In the genomic region with DNA sequence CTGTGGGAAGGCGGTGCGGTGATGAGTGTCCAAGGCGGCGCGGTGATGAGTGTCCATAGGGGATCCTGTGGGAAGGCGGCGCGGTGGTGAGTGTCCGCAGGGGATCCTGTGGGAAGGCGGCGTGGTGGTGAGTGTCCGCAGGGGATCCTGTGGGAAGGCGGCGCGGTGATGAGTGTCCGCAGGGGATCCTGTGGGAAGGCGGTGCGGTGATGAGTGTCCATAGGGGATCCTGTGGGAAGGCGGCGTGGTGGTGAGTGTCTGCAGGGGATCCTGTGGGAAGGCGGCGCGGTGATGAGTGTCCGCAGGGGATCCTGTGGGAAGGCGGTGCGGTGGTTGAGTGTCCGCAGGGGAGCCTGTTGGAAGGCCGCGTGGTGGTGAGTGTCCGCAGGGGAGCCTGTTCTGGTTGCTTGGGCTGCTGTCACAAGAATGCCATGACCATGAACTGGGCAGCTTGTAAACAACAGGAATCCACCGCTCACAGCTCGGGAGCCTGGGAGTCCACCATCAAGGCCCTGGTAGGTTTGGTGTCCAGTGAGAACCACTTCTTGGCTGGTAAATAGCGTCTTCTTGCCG, we compare ENCODE assay signal across 23 cellular contexts. TPM values are rescaled to one million over a fixed set of nuclear protein-coding genes. Genes with fewer than 3 reads are reported as not detected.
"Had no signal": no experiment of that assay in that cellular context is flagged by ENCODE, and none has a peak within 500 bp of the region (broad histone marks: within the 10 kb centered on the region; RNA-seq: fewer than 3 reads in every experiment).

No MANE protein-coding gene starts in this region.

- H2AFZ ChIP-seq: hepatocyte had no signal

- H3K4me1 Mint-ChIP-seq: nephron had no signal

- H3K36me3 ChIP-seq: uterus had no signal

- H3K9me3 Mint-ChIP-seq: activated CD4-positive, alpha-beta memory T cell treated with anti-CD3 and anti-CD28 coated beads for 36 hours; activated naive CD4-positive, alpha-beta T cell treated with anti-CD3 and anti-CD28 coated beads for 36 hours; effector memory CD8-positive, alpha-beta T cell; nephron; stimulated activated naive CD8-positive, alpha-beta T cell treated with anti-CD3 and anti-CD28 coated beads, Interleukin-15, amount 100 ng/mL, for 72 hours; T-helper 1 cell treated with Interleukin-12 subunit alpha and Interleukin-12 subunit beta and Interleukin-4 antibody, amounts not matched to agents 30 μg/mL and 1 μg/mL, for 36 hours had no signal

- H3K4me1 ChIP-seq: tibial artery, uterus had no signal

- H3K27me3 Mint-ChIP-seq: activated CD4-positive, alpha-beta memory T cell treated with anti-CD3 and anti-CD28 coated beads for 36 hours; effector memory CD8-positive, alpha-beta T cell; stimulated activated naive CD8-positive, alpha-beta T cell treated with anti-CD3 and anti-CD28 coated beads, Interleukin-15, amount 100 ng/mL, for 72 hours had no signal

- H3K27ac ChIP-seq: brain microvascular endothelial cell, hepatocyte, tibial artery, uterus had no signal

- ATAC-seq: effector memory CD8-positive, alpha-beta T cell; esophagus mucosa; left ventricle myocardium superior; stimulated activated naive CD8-positive, alpha-beta T cell treated with anti-CD3 and anti-CD28 coated beads, Interleukin-15, amount 100 ng/mL, for 72 hours had no signal

- H3K4me2 ChIP-seq: hepatocyte had no signal

- H3K27me3 ChIP-seq: brain microvascular endothelial cell, dorsolateral prefrontal cortex, hepatocyte, tibial artery, uterus had no signal

- DNase-seq: activated CD4-positive, alpha-beta memory T cell treated with anti-CD3 and anti-CD28 coated beads for 36 hours; activated CD4-positive, alpha-beta T cell treated with anti-CD3 and anti-CD28 coated beads for 4 hours; activated CD4-positive, CD25-positive, alpha-beta regulatory T cell; activated naive CD4-positive, alpha-beta T cell treated with anti-CD3 and anti-CD28 coated beads for 36 hours; activated T-cell treated with anti-CD3 and anti-CD28 coated beads, Interleukin-2, amount 50 U/mL, for 48 hours; aorta; brain microvascular endothelial cell; central memory CD4-positive, alpha-beta T cell; dorsolateral prefrontal cortex; effector memory CD8-positive, alpha-beta T cell; foreskin melanocyte; midbrain; occipital lobe; stimulated activated CD4-positive, alpha-beta T cell treated with anti-CD3 and anti-CD28 coated beads, Interleukin-12 subunit alpha, Interleukin-12 subunit beta, amount 100 ng/mL, for 4 hours; stimulated activated naive CD8-positive, alpha-beta T cell treated with anti-CD3 and anti-CD28 coated beads, Interleukin-15, amount 100 ng/mL, for 72 hours; tibial artery; uterus had no signal

- H3K4me3 ChIP-seq: dorsolateral prefrontal cortex, hepatocyte, tibial artery, uterus had no signal

- H3K4me3 Mint-ChIP-seq: activated CD4-positive, alpha-beta memory T cell treated with anti-CD3 and anti-CD28 coated beads for 36 hours; activated naive CD4-positive, alpha-beta T cell treated with anti-CD3 and anti-CD28 coated beads for 36 hours; effector memory CD8-positive, alpha-beta T cell; nephron; stimulated activated naive CD8-positive, alpha-beta T cell treated with anti-CD3 and anti-CD28 coated beads, Interleukin-15, amount 100 ng/mL, for 72 hours; T-helper 1 cell treated with Interleukin-12 subunit alpha and Interleukin-12 subunit beta and Interleukin-4 antibody, amounts not matched to agents 30 μg/mL and 1 μg/mL, for 36 hours had no signal

- H3K27ac Mint-ChIP-seq: activated CD4-positive, alpha-beta memory T cell treated with anti-CD3 and anti-CD28 coated beads for 36 hours; activated naive CD4-positive, alpha-beta T cell treated with anti-CD3 and anti-CD28 coated beads for 36 hours; nephron had no signal

- H3K9me3 ChIP-seq: tibial artery, uterus had no signal

RNA-seq across cellular contexts. Expression of gene ATP4B, which starts 52.0 kb away (rescaled TPM):
- total RNA-seq: activated CD4-positive, alpha-beta memory T cell treated with anti-CD3 and anti-CD28 coated beads for 36 hours; activated naive CD4-positive, alpha-beta T cell treated with anti-CD3 and anti-CD28 coated beads for 36 hours; aorta; dorsolateral prefrontal cortex; endothelial cell of umbilical vein; esophagus mucosa; left ventricle myocardium superior; occipital lobe had no signal
- polyA plus RNA-seq: aorta had no signal
